In genomic region chr1:208247696-208248095, GRCh38 we compare ENCODE assay signal across 26 cellular contexts.
"Had no signal": no experiment of that assay in that cellular context is flagged by ENCODE, and none has a peak within 500 bp of the region (broad histone marks: within the 10 kb centered on the region; RNA-seq: fewer than 3 reads in every experiment).

No MANE protein-coding gene starts in this region.

- H3K4me3 ChIP-seq: MG63, SJCRH30 had no signal

- H3K4me1 ChIP-seq: SJCRH30 had no signal

- H3K9me3 ChIP-seq: MG63, SJCRH30, SK-N-SH had no signal

- DNase-seq: activated CD4-positive, alpha-beta memory T cell treated with anti-CD3 and anti-CD28 coated beads, Interleukin-2, amount 10 ng/mL, durations not matched to agents 7 days and 5 days; activated CD4-positive, alpha-beta T cell treated with anti-CD3 and anti-CD28 coated beads, Interleukin-2, amount 50 U/mL, for 1 hour; activated CD4-positive, CD25-positive, alpha-beta regulatory T cell; activated gamma-delta T cell; activated naive CD4-positive, alpha-beta T cell treated with anti-CD3 and anti-CD28 coated beads for 36 hours; activated T-cell treated with anti-CD3 and anti-CD28 coated beads for 4 hours; activated T-cell treated with anti-CD3 and anti-CD28 coated beads, Interleukin-2, amount 50 U/mL, for 48 hours; central memory CD4-positive, alpha-beta T cell; MG63; MV-4-11; NCI-H1092 treated with DMSO at 0.1 percent for 48 hours; NCI-H1417 treated with DMSO at 0.1 percent for 48 hours; NCI-H187; NCI-H2081 treated with DMSO at 0.1 percent for 48 hours; NCI-H524 treated with DMSO at 0.1 percent for 48 hours; NCI-H774; OCI-M1; Right ventricle myocardium superior; RPMI8226; SK-N-SH; T-helper 1 cell had no signal

- H3K9ac ChIP-seq: SK-N-SH had no signal

- H3K36me3 ChIP-seq: MG63, SJCRH30 had no signal

- H3K36me3 Mint-ChIP-seq: activated naive CD8-positive, alpha-beta T cell had no signal

- H3K4me1 Mint-ChIP-seq: activated T-helper 17 cell treated with anti-CD3 and anti-CD28 coated beads, Interleukin-2, amount 50 U/mL, for 72 hours had no signal

- H3K9me3 Mint-ChIP-seq: activated CD4-positive, alpha-beta memory T cell treated with anti-CD3 and anti-CD28 coated beads, Interleukin-2, amount 10 ng/mL, durations not matched to agents 7 days and 5 days; activated naive CD4-positive, alpha-beta T cell treated with anti-CD3 and anti-CD28 coated beads for 36 hours; activated T-helper 17 cell treated with anti-CD3 and anti-CD28 coated beads, Interleukin-2, amount 50 U/mL, for 72 hours had no signal

- H3K27ac Mint-ChIP-seq: activated CD4-positive, alpha-beta memory T cell treated with anti-CD3 and anti-CD28 coated beads, Interleukin-2, amount 10 ng/mL, durations not matched to agents 7 days and 5 days; activated naive CD4-positive, alpha-beta T cell treated with anti-CD3 and anti-CD28 coated beads for 36 hours; activated naive CD8-positive, alpha-beta T cell; activated T-helper 17 cell treated with anti-CD3 and anti-CD28 coated beads, Interleukin-2, amount 50 U/mL, for 72 hours had no signal

- H3K4me3 Mint-ChIP-seq: activated CD4-positive, alpha-beta memory T cell treated with anti-CD3 and anti-CD28 coated beads, Interleukin-2, amount 10 ng/mL, durations not matched to agents 7 days and 5 days; activated naive CD4-positive, alpha-beta T cell treated with anti-CD3 and anti-CD28 coated beads for 36 hours; activated naive CD8-positive, alpha-beta T cell; activated T-helper 17 cell treated with anti-CD3 and anti-CD28 coated beads, Interleukin-2, amount 50 U/mL, for 72 hours had no signal

- H3K27ac ChIP-seq: SJCRH30, VCaP had no signal

- ATAC-seq: activated T-helper 17 cell treated with anti-CD3 and anti-CD28 coated beads, Interleukin-2, amount 50 U/mL, for 72 hours; Panc1 had no signal
